In the genomic region with DNA sequence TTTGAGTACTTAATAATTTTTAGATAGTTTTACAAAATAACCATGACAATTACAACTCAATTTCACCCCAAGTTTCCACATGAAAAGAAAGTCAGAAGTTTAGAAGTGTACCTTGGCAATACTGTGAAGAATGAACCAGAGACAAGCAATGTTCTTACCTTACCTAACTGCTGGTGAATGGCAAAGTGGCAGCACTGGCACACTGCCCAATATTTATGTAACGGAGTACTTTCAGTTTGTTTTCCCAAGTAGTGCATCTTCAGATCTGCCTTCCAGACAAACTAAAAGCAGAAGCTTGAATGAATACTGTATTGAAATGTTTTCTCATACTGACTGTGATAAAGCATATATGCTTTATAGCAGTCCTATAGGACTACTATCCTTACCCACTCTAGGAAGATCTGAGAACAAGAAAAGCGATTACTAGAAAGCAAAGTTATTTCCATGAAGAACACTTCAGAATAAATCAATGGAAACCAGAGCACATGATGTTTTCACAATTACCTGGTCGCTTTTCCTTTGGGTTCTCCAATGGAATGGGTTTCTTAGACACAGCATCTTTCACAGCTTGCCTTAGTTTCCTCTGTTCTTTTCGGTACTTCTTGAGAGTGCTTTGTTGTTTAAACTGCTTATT, we compare ENCODE assay signal across 7 cellular contexts. TPM values are rescaled to one million over a fixed set of nuclear protein-coding genes. Genes with fewer than 3 reads are reported as not detected.
DNase-seq lines count a peak whose midpoint lies in the region; ATAC-seq and TF ChIP-seq lines count a peak whose summit lies in the region.

No MANE protein-coding gene starts in this region.

- WGBS in psoas muscle, 3 donors = 66 to 68% (median 66%) methylated on average over 4 of the region's 4 CpGs
- WGBS in neuronal stem cell (ENCODE audit: extremely low coverage in 2 of 2, insufficient read length in 2 of 2, insufficient replicate concordance in 1 of 2), 2 donors = no CpG with 5 or more reads among the region's 4 CpGs

- H3K9me2 ChIP-seq in GM23338 (ENCODE audit: insufficient read depth) (0 out of 2 replicates have a peak, but pooled peaks cover 4% of the 10 kb centered on the region), PC-3 (replicated peaks; ENCODE audit: low read length) (no peaks in the 10 kb centered on the region)

- peaks cover 42% of the 10 kb centered on the region for H3K36me3 Mint-ChIP-seq in GM23338 (ENCODE audit: low read depth)
- H3K36me3 Mint-ChIP-seq in effector memory CD8-positive, alpha-beta T cell (ENCODE audit: insufficient read depth) = peaks cover 16% of the 10 kb centered on the region

- H3K18ac ChIP-seq in neuronal stem cell (ENCODE audit: low read length) = no peak overlapping the region

- ATAC-seq in GM23338 (no peak), PC-3 (no peak), psoas muscle (no peak), GM21717 (IDR thresholded peaks at IDR 0.05; ENCODE audit: unreplicated experiment) (no peak)
- no peak for ATAC-seq in effector memory CD8-positive, alpha-beta T cell (replicated peaks)

- peaks cover 21% of the 10 kb centered on the region for H4K20me1 ChIP-seq in GM23338 (replicated peaks; ENCODE audit: insufficient read depth)
- H4K20me1 ChIP-seq in PC-3 (ENCODE audit: low read length) = no peaks in the 10 kb centered on the region

- H2BK120ac ChIP-seq in neuronal stem cell (ENCODE audit: low read depth, low read length) = no peak overlapping the region

- no peak overlapping the region for H3K23ac ChIP-seq in neuronal stem cell (ENCODE audit: low read depth, low read length, poor library complexity)

- H3F3A ChIP-seq in GM23338 (replicated peaks; ENCODE audit: low read depth) = no peaks in the 10 kb centered on the region
- H3F3A ChIP-seq in PC-3 (ENCODE audit: low read length, unreplicated experiment) = no peaks in the 10 kb centered on the region

- BruUV-seq in PC-3 (replicated peaks; lab: Mats Ljungman, UMichigan) = no TSS peak

- H3K27me3 Mint-ChIP-seq in GM23338 (ENCODE audit: insufficient read depth, low read depth, poor library complexity) = peaks cover 16% of the 10 kb centered on the region
- H3K27me3 Mint-ChIP-seq in effector memory CD8-positive, alpha-beta T cell = peaks cover 10 to 14% of the 10 kb centered on the region in 2 donors

- CTCF ChIA-PET in PC-3 (lab: Charles Lee) = interaction anchor here (1.0 kb wide), 1 partner anchor 83 kb away, joined by 6 read pairs; no protein-coding TSS in a partner anchor

- intact Hi-C loops in PC-3 (cut with micrococcal nuclease) = loop anchor here (5.0 kb wide), 1 partner anchor 81 kb away; no protein-coding TSS in a partner anchor
- intact Hi-C loops in psoas muscle (cut with DNase I) = loop anchor here in 1 of 2 donors (5.0 to 10.0 kb wide), 2 partner anchors 41 to 84 kb away; a partner anchor contains a TSS

- H4K8ac ChIP-seq in neuronal stem cell (ENCODE audit: low read depth, low read length) = no peak overlapping the region

- DNase-seq in GM23338 (ENCODE audit: low spot score) (no peak), PC-3 (peak; percentile 53), psoas muscle (no peak), neuronal stem cell (ENCODE audit: low spot score) (no peak), NCI-H2196 (lab: John Stamatoyannopoulos, UW; ENCODE audit: unreplicated experiment) (no peak)
- peak in 2 of 3 experiments; percentile 16 to 21 for DNase-seq in effector memory CD8-positive, alpha-beta T cell

- peaks cover 2% of the 10 kb centered on the region for H3K79me1 ChIP-seq in neuronal stem cell (ENCODE audit: low read depth, low read length)

- H2BK15ac ChIP-seq in neuronal stem cell (ENCODE audit: low read length) = no peak overlapping the region

- H3K9me3 ChIP-seq in PC-3 (ENCODE audit: low read length) (no peaks in the 10 kb centered on the region), psoas muscle (no peaks in the 10 kb centered on the region), neuronal stem cell (replicated peaks in 1 of 2; ENCODE audit: control insufficient read depth in 2 of 2, insufficient read depth in 1 of 2, low read depth in 1 of 2, low read length in 2 of 2) (no peaks in the 10 kb centered on the region)

- H2BK12ac ChIP-seq in neuronal stem cell (ENCODE audit: low read length) = no peak overlapping the region

- H3K4me3 ChIP-seq in GM23338 (peak overlapping the region; percentile 88), PC-3 (ENCODE audit: low read length) (peak overlapping the region; percentile 92), psoas muscle (peak overlapping the region; percentile 87), neuronal stem cell (ENCODE audit: low read length in 2 of 2) (peak overlapping the region in 1 of 2 donors; percentile 78)

- peak overlapping the region; percentile 96 for H3K9ac ChIP-seq in PC-3 (ENCODE audit: low read length)
- no peak overlapping the region for H3K9ac ChIP-seq in neuronal stem cell (ENCODE audit: low read depth, low read length, poor library complexity)

- POLR2A ChIA-PET in PC-3 (lab: Charles Lee; ENCODE audit: unreplicated experiment) = no interaction called here

- H2AK5ac ChIP-seq in neuronal stem cell (ENCODE audit: low read depth, low read length) = no peak overlapping the region

- H3K4me1 ChIP-seq in GM23338 (ENCODE audit: insufficient read depth) = peaks cover 4% of the 10 kb centered on the region; the same call in 1 of the 2 replicates
- H3K4me1 ChIP-seq in PC-3 (ENCODE audit: insufficient read depth, low read length) = peaks cover 16% of the 10 kb centered on the region
- H3K4me1 ChIP-seq in psoas muscle = peaks cover 17% of the 10 kb centered on the region
- peaks cover 1 to 3% of the 10 kb centered on the region in 2 donors for H3K4me1 ChIP-seq in neuronal stem cell (ENCODE audit: control insufficient read depth in 2 of 2, insufficient read depth in 1 of 2, low read depth in 1 of 2, low read length in 2 of 2)

- peaks cover 3% of the 10 kb centered on the region; the same call in 2 of the 3 replicates for H3K9me3 Mint-ChIP-seq in GM23338
- H3K9me3 Mint-ChIP-seq in effector memory CD8-positive, alpha-beta T cell = no peaks in the 10 kb centered on the region

- no peak overlapping the region for H4K91ac ChIP-seq in neuronal stem cell (ENCODE audit: low read depth, low read length, poor library complexity)

- peaks cover 44% of the 10 kb centered on the region for H3K79me2 ChIP-seq in GM23338 (replicated peaks; ENCODE audit: insufficient read depth)
- peaks cover 53% of the 10 kb centered on the region for H3K79me2 ChIP-seq in PC-3 (ENCODE audit: low read length)

- peaks cover 26% of the 10 kb centered on the region; the same call in 1 of the 2 replicates for H3K36me3 ChIP-seq in GM23338 (ENCODE audit: insufficient read depth)
- H3K36me3 ChIP-seq in PC-3 (ENCODE audit: low read depth, low read length) = peaks cover 19% of the 10 kb centered on the region
- peaks cover 4 to 49% of the 10 kb centered on the region in 2 donors for H3K36me3 ChIP-seq in psoas muscle (ENCODE audit: insufficient read depth in 1 of 2, low read depth in 1 of 2)
- H3K36me3 ChIP-seq in neuronal stem cell (replicated peaks in 1 of 2; ENCODE audit: control insufficient read depth in 2 of 2, insufficient read depth in 2 of 2, low read length in 2 of 2) = peaks cover 2 to 49% of the 10 kb centered on the region in 2 donors

- H3K4me2 ChIP-seq in GM23338 = peak overlapping the region; percentile 95
- peak overlapping the region; percentile 81 for H3K4me2 ChIP-seq in PC-3 (ENCODE audit: low read length)
- no peak overlapping the region for H3K4me2 ChIP-seq in neuronal stem cell (ENCODE audit: insufficient read depth, low read length, poor library complexity, severe bottlenecking)

- H3K27me3 ChIP-seq in GM23338 (ENCODE audit: insufficient read depth) (peaks cover 32% of the 10 kb centered on the region), PC-3 (ENCODE audit: low read length) (no peaks in the 10 kb centered on the region), psoas muscle (ENCODE audit: insufficient read depth in 3 of 3, low read length in 2 of 3) (no peaks in the 10 kb centered on the region), neuronal stem cell (ENCODE audit: control insufficient read depth in 3 of 3, insufficient read depth in 3 of 3, low read depth in 1 of 3, low read length in 3 of 3) (peaks cover 0 to 5% (median 4%) of the 10 kb centered on the region in 3 experiments)

- TF ChIP-seq CTCF in GM23338 (conservative IDR thresholded peaks at IDR 0.05; ENCODE audit: low read depth in 2 of 2) (no peak), PC-3 (conservative IDR thresholded peaks at IDR 0.05; ENCODE audit: low read depth, low read length) (no peak), psoas muscle (IDR thresholded peaks at IDR 0.05) (no peak)

- no peaks in the 10 kb centered on the region for H3K4me1 Mint-ChIP-seq in GM23338
- H3K4me1 Mint-ChIP-seq in effector memory CD8-positive, alpha-beta T cell (ENCODE audit: low read depth in 2 of 2) = peaks cover 20 to 32% of the 10 kb centered on the region in 2 donors

- H2AFZ ChIP-seq in GM23338 (no peak overlapping the region), PC-3 (ENCODE audit: low read length) (no peak overlapping the region), neuronal stem cell (ENCODE audit: low read length) (no peak overlapping the region)

- peak overlapping the region; percentile 96 for H3K4me3 Mint-ChIP-seq in GM23338
- peak overlapping the region; percentile 91 to 98 for H3K4me3 Mint-ChIP-seq in effector memory CD8-positive, alpha-beta T cell

- H3K14ac ChIP-seq in neuronal stem cell (ENCODE audit: low read length) = no peak overlapping the region

- H3K27ac ChIP-seq in GM23338 (ENCODE audit: low read depth) (no peak overlapping the region), PC-3 (ENCODE audit: low read length) (no peak overlapping the region), psoas muscle (no peak overlapping the region), neuronal stem cell (replicated peaks; ENCODE audit: low read length) (no peak overlapping the region)

- no peak overlapping the region for H2BK5ac ChIP-seq in neuronal stem cell (ENCODE audit: low read length)

- no peak overlapping the region for H3K4ac ChIP-seq in neuronal stem cell (ENCODE audit: low read length)

- no peak overlapping the region for H3K27ac Mint-ChIP-seq in GM23338
- peak overlapping the region; percentile 96 to 99 for H3K27ac Mint-ChIP-seq in effector memory CD8-positive, alpha-beta T cell

TF ChIP-seq in GM23338, 12 proteins besides CTCF, POLR2A, EP300 and RAD21 (continues in another document):
- TF ChIP-seq EZH2 (IDR thresholded peaks at IDR 0.05; ENCODE audit: low read depth, unreplicated experiment) (no peak), ZNF114 (CRISPR knock-in tag; IDR thresholded peaks at IDR 0.05) (no peak)

RNA-seq across cellular contexts. Expression of a gene that starts 1.5 kb away (rescaled TPM):
- total RNA-seq in GM23338 (2014; rRNA removed; shearing (Covaris generic)) = 43.1 and 49.7 TPM in 2 replicates
- polyA plus RNA-seq in GM23338 (2016; fragmentation: Nextera tagmentation; extraction: Ambion mirVana) (53.1 and 62.1 TPM in 2 replicates), psoas muscle (10 to 100 TPM in 2 of 3 donors, 1 to 10 TPM in 1; 6.3 to 19.5 (median 17.2) TPM)
- total RNA-seq in PC-3 (2014; rRNA removed) (19.4 and 23.1 TPM in 2 replicates), psoas muscle (10 to 100 TPM; 13.6 to 18.7 (median 17.1) TPM)
- 16.1 TPM for polyA plus RNA-seq in neuronal stem cell (2013, experiment 1 of 2)
- polyA plus RNA-seq in neuronal stem cell (2013, experiment 2 of 2) = 16.8 TPM

RNA-seq across cellular contexts. Expression of a gene that starts 41.1 kb away (rescaled TPM):
- 3.6 and 4.1 TPM in 2 replicates for total RNA-seq in GM23338 (2014; rRNA removed; shearing (Covaris generic))
- polyA plus RNA-seq in GM23338 (2016; fragmentation: Nextera tagmentation; extraction: Ambion mirVana) (2.3 and 5.2 TPM in 2 replicates), psoas muscle (1 to 10 TPM; 1.5 to 4.6 (median 4.4) TPM)
- total RNA-seq in PC-3 (2014; rRNA removed) (4.5 and 8.4 TPM in 2 replicates), psoas muscle (1 to 10 TPM; 5.0 to 5.4 (median 5.2) TPM)
- polyA plus RNA-seq in neuronal stem cell (2013, experiment 1 of 2) = 5.8 TPM
- 5.2 TPM for polyA plus RNA-seq in neuronal stem cell (2013, experiment 2 of 2)

Comparison
In these comparisons a context has a peak if more than half of its experiments do, and no peak if none do; other contexts are left out.
1. DNase-seq: peak in PC-3 (single experiment) and effector memory CD8-positive, alpha-beta T cell (2 of 3); none in GM23338 (single experiment), psoas muscle (0 of 2), neuronal stem cell (single experiment) and NCI-H2196 (single experiment).